9 cellular contexts compared by ENCODE assay signal in genomic region chr17:50129303-50129945, GRCh38. TPM values are rescaled to one million over a fixed set of nuclear protein-coding genes. Genes with fewer than 3 reads are reported as not detected.
A peak's percentile ranks its signal among the peaks of the same experiment; 100 is the strongest.
DNase-seq lines count a peak whose midpoint lies in the region.
"Had no signal": no experiment of that assay in that cellular context is flagged by ENCODE, and none has a peak within 500 bp of the region (broad histone marks: within the 10 kb centered on the region; RNA-seq: fewer than 3 reads in every experiment).

No MANE protein-coding gene starts in this region.

- H3K27me3 Mint-ChIP-seq in dendritic cell treated with granulocyte-macrophage colony-stimulating factor and Interleukin-4, amounts not matched to agents 40 ng/mL and 50 ng/mL, for 4 days: peaks cover 65% of the 10 kb centered on the region

- no peak overlapping the region for H3K27ac Mint-ChIP-seq in dendritic cell treated with granulocyte-macrophage colony-stimulating factor and Interleukin-4, amounts not matched to agents 40 ng/mL and 50 ng/mL, for 4 days

- H3K4me3 ChIP-seq in mesendoderm (ENCODE audit: low read length): peak overlapping the region; percentile 40

- no peak overlapping the region for H2BK120ac ChIP-seq in mesendoderm (ENCODE audit: low read depth, low read length)

- H3K36me3 Mint-ChIP-seq in dendritic cell treated with granulocyte-macrophage colony-stimulating factor and Interleukin-4, amounts not matched to agents 40 ng/mL and 50 ng/mL, for 4 days (ENCODE audit: low read depth): peaks cover 21% of the 10 kb centered on the region

- H3K4me3 Mint-ChIP-seq in dendritic cell treated with granulocyte-macrophage colony-stimulating factor and Interleukin-4, amounts not matched to agents 40 ng/mL and 50 ng/mL, for 4 days: peak overlapping the region; percentile 67

- H3K36me3 ChIP-seq in mesendoderm (ENCODE audit: control insufficient read depth, insufficient read depth, low read length): no peaks in the 10 kb centered on the region

- peak overlapping the region; percentile 42 for H2BK15ac ChIP-seq in mesendoderm (replicated peaks; ENCODE audit: low read depth)

- peak overlapping the region; percentile 25 for H3K18ac ChIP-seq in mesendoderm (ENCODE audit: low read length)

- peak; percentile 66 for DNase-seq in activated CD8-positive, alpha-beta memory T cell treated with anti-CD3 and anti-CD28 coated beads for 24 hours
- DNase-seq in activated CD8-positive, alpha-beta memory T cell treated with anti-CD3 and anti-CD28 coated beads, Interleukin-2, amount 50 U/mL, for 48 hours: no peak
- DNase-seq in SW480 (ENCODE audit: low spot score): peak; percentile 56
- DNase-seq in mesendoderm: peak; percentile 78
- DNase-seq in DMS79 treated with DMSO at 0.1 percent for 48 hours (lab: John Stamatoyannopoulos, UW): no peak
- no peak for DNase-seq in ACHN
- no peak for DNase-seq in AML-193 (lab: John Stamatoyannopoulos, UW)

- peaks cover 49% of the 10 kb centered on the region for H3K4me1 Mint-ChIP-seq in dendritic cell treated with granulocyte-macrophage colony-stimulating factor and Interleukin-4, amounts not matched to agents 40 ng/mL and 50 ng/mL, for 4 days (ENCODE audit: low read depth)

- peak overlapping the region; percentile 87 for H3K4ac ChIP-seq in mesendoderm (ENCODE audit: low read depth, low read length)

- H3K4me2 ChIP-seq in mesendoderm (ENCODE audit: low read length): peak overlapping the region; percentile 75

- H4K5ac ChIP-seq in mesendoderm (ENCODE audit: low read length): no peak overlapping the region

- intact Hi-C loops in dendritic cell treated with granulocyte-macrophage colony-stimulating factor and Interleukin-4, amounts not matched to agents 40 ng/mL and 50 ng/mL, for 4 days (cut with micrococcal nuclease): loop anchor here (5.0 kb wide), 1 partner anchor 33 kb away; no protein-coding TSS in a partner anchor

- peaks cover 10% of the 10 kb centered on the region for H3K4me1 ChIP-seq in mesendoderm (ENCODE audit: control insufficient read depth, low read depth, low read length)

- in situ Hi-C loops in ACHN (cut with HindIII; ENCODE audit: low pct_ligation_motif_present, low pct_unique_long_range_greater_than_20kb, low sequenced_read_pairs): no loop called here

- no peak overlapping the region for H2AK5ac ChIP-seq in mesendoderm (ENCODE audit: low read length)

- H3K23ac ChIP-seq in mesendoderm (ENCODE audit: low read length): no peak overlapping the region

- H2BK5ac ChIP-seq in mesendoderm (ENCODE audit: low read length): no peak overlapping the region

- no peaks in the 10 kb centered on the region for H3K9me3 Mint-ChIP-seq in dendritic cell treated with granulocyte-macrophage colony-stimulating factor and Interleukin-4, amounts not matched to agents 40 ng/mL and 50 ng/mL, for 4 days

- H4K8ac ChIP-seq in mesendoderm (ENCODE audit: low read depth, low read length): no peak overlapping the region

- no peaks in the 10 kb centered on the region for H3K27me3 ChIP-seq in mesendoderm (ENCODE audit: insufficient read depth, low read length, poor library complexity)
- H3K27me3 ChIP-seq: adrenal gland had no signal

- H3K79me1 ChIP-seq in mesendoderm (ENCODE audit: low read length): no peaks in the 10 kb centered on the region

- H3K27ac ChIP-seq in mesendoderm (ENCODE audit: low read depth, low read length): no peak overlapping the region

- peak overlapping the region; percentile 59 for H3K9ac ChIP-seq in mesendoderm (ENCODE audit: low read length)

- no peaks in the 10 kb centered on the region for H3K79me2 ChIP-seq in mesendoderm (ENCODE audit: control insufficient read depth, insufficient read depth, low read length)

- peak overlapping the region; percentile 84 for H3K56ac ChIP-seq in mesendoderm (ENCODE audit: low read length)

- no CpG with 5 or more reads among the region's 54 CpGs for WGBS in mesendoderm (ENCODE audit: extremely low coverage, insufficient coverage, low lambda C conversion rate)

RNA-seq across cellular contexts. Expression of gene SAMD14, which starts 0.5 kb away (rescaled TPM):
- 1.2 TPM for polyA plus RNA-seq in mesendoderm (2013, experiment 1 of 2)
- polyA plus RNA-seq in mesendoderm (2013, experiment 2 of 2): 1.1 TPM

RNA-seq across cellular contexts. Expression of gene PPP1R9B, which starts 21.1 kb away (rescaled TPM):
- 2.9 TPM for polyA plus RNA-seq in mesendoderm (2013, experiment 1 of 2)
- 2.9 TPM for polyA plus RNA-seq in mesendoderm (2013, experiment 2 of 2)

RNA-seq across cellular contexts. Expression of gene PDK2, which starts 34.3 kb away (rescaled TPM):
- polyA plus RNA-seq in mesendoderm (2013, experiment 1 of 2): 10.1 TPM
- 11.8 TPM for polyA plus RNA-seq in mesendoderm (2013, experiment 2 of 2)

RNA-seq across cellular contexts. Expression of gene SGCA, which starts 36.4 kb away (rescaled TPM):
- polyA plus RNA-seq in mesendoderm (2013, experiment 1 of 2): 0.07 TPM
- polyA plus RNA-seq in mesendoderm (2013, experiment 2 of 2): 0.13 TPM

Comparison
In these comparisons a context has a peak if more than half of its experiments do, and no peak if none do; other contexts are left out.
1. DNase-seq: peak in activated CD8-positive, alpha-beta memory T cell treated with anti-CD3 and anti-CD28 coated beads for 24 hours (single experiment), SW480 (single experiment) and mesendoderm (single experiment); none in activated CD8-positive, alpha-beta memory T cell treated with anti-CD3 and anti-CD28 coated beads, Interleukin-2, amount 50 U/mL, for 48 hours (single experiment), DMS79 treated with DMSO at 0.1 percent for 48 hours (single experiment), ACHN (single experiment) and AML-193 (0 of 2).